ENCODE assay signal across 8 cellular contexts in the genomic region with DNA sequence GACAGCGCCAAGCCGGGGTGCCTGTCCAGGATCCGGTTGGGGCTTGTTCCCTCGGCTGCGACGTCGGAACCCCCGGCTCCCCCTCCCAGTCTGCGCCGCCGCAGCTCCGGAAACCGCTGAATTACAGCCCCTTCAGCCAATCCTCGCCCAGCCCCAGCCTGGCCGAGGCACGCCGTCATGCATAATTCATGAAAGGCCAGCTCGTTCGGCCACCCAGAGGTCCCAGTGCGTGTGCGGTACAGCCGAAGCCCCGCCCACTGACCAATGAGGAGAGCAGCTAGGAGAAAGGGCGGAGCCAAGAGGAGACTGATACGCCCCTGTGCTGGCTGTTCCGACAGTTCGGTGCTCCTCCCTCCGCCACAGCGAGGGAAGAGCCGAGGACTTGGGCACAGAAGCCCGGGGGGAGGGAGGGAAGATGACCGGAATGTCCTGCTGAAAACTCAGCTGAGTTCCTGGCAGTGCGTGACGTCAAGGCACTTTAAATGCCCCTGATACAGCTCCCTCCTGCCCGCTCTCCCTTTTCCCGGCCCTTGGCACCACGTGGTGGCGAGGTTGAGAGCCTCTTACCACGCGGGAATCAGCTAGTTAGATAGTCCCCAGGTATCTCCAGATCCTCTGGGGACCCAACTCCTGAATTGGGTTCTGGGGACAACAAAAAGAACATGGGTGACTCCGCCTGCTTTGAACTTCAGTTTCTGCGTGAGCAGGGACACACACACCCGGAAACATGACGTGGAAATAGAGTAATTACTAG. TPM values are rescaled to one million over a fixed set of nuclear protein-coding genes. Genes with fewer than 3 reads are reported as not detected.
DNase-seq lines count a peak whose midpoint lies in the region; ATAC-seq, FAIRE-seq and TF ChIP-seq lines count a peak whose summit lies in the region.

A gene (minus strand): TSS at position 62 of the 754 bp plus-strand sequence. CDS start 39,926 bp downstream, outside the sequence.

- peak; percentile 54 to 88 for TF ChIP-seq POLR2A in HepG2 (IDR thresholded peaks at IDR 0.05; ENCODE audit: insufficient read depth in 1 of 2, low read depth in 2 of 2, low read length in 2 of 2)

- H3K27ac ChIP-seq in HepG2 (ENCODE audit: extremely low read length, insufficient read depth, low read length): peak within 1 kb of the TSS; percentile 78

- in situ Hi-C loops in HepG2 (cut with HindIII; ENCODE audit: extremely low pct_ligation_motif_present, low pct_unique_long_range_greater_than_20kb): no loop called here

- peak within 1 kb of the TSS; percentile 93 for H3K9ac ChIP-seq in HepG2 (ENCODE audit: insufficient read depth, low read depth, low read length)

- H3K4me2 ChIP-seq in HepG2 (ENCODE audit: low read depth, low read length): peak within 1 kb of the TSS; percentile 74

- peaks cover 2 to 7% of the 10 kb centered on the region in 2 donors for H3K36me3 Mint-ChIP-seq in CD14-positive monocyte
- H3K36me3 Mint-ChIP-seq in activated CD4-positive, alpha-beta memory T cell treated with anti-CD3 and anti-CD28 coated beads for 36 hours: peaks cover 26% of the 10 kb centered on the region

- TF ChIP-seq CTCF in CD14-positive monocyte (IDR thresholded peaks at IDR 0.05) (no peak), HepG2 (CRISPR knock-in tag; IDR thresholded peaks at IDR 0.05) (peak; percentile 57)

- H3K9me3 Mint-ChIP-seq in CD14-positive monocyte: no peaks in the 10 kb centered on the region
- no peaks in the 10 kb centered on the region for H3K9me3 Mint-ChIP-seq in activated CD4-positive, alpha-beta memory T cell treated with anti-CD3 and anti-CD28 coated beads for 36 hours

- POLR2A ChIA-PET in activated CD4-positive, alpha-beta memory T cell treated with anti-CD3 and anti-CD28 coated beads for 36 hours (lab: Charles Lee): interaction anchor here (0.8 to 2.1 kb wide), 25 partner anchors 10 to 195 kb away, joined by 3 to 36 read pairs (median 5); a partner anchor contains a TSS
- POLR2A ChIA-PET in HepG2 (lab: Yijun Ruan, JAX): interaction anchor here (0.6 to 3.1 kb wide), 42 partner anchors 10 to 700 kb away, joined by 3 to 57 read pairs (median 4); a partner anchor contains a TSS

- H3K4me3 Mint-ChIP-seq in CD14-positive monocyte: peak within 1 kb of the TSS; percentile 98
- peak within 1 kb of the TSS; percentile 88 for H3K4me3 Mint-ChIP-seq in activated CD4-positive, alpha-beta memory T cell treated with anti-CD3 and anti-CD28 coated beads for 36 hours

- H3K27ac Mint-ChIP-seq in CD14-positive monocyte: peak within 1 kb of the TSS; percentile 100
- H3K27ac Mint-ChIP-seq in activated CD4-positive, alpha-beta memory T cell treated with anti-CD3 and anti-CD28 coated beads for 36 hours: peak within 1 kb of the TSS; percentile 99

- TF ChIP-seq RAD21 in HepG2 (CRISPR knock-in tag; IDR thresholded peaks at IDR 0.05): peak; percentile 54; the same call in 1 of the 2 replicates

- DNase-seq in CD14-positive monocyte (ENCODE audit: low spot score) (peak; percentile 100), NCI-H82 (lab: John Stamatoyannopoulos, UW) (peak; percentile 100), dermis microvascular lymphatic vessel endothelial cell (ENCODE audit: low read depth in 2 of 2) (peak; percentile 100), HepG2 (ENCODE audit: low spot score) (peak; percentile 100)
- DNase-seq in activated CD4-positive, alpha-beta memory T cell treated with anti-CD3 and anti-CD28 coated beads for 36 hours: peak; percentile 100
- peak; percentile 100 for DNase-seq in stimulated activated CD4-positive, alpha-beta T cell treated with anti-CD3 and anti-CD28 coated beads, Interleukin-4, amount 100 ng/mL, for 1 hour

- peaks cover 0 to 2% (median 2%) of the 10 kb centered on the region in 3 donors for H3K27me3 Mint-ChIP-seq in CD14-positive monocyte (ENCODE audit: low read depth in 3 of 3)
- H3K27me3 Mint-ChIP-seq in activated CD4-positive, alpha-beta memory T cell treated with anti-CD3 and anti-CD28 coated beads for 36 hours: no peaks in the 10 kb centered on the region

- H3K4me1 ChIP-seq in HepG2 (ENCODE audit: insufficient read depth, low read length): peaks cover 68% of the 10 kb centered on the region

- peaks cover 41% of the 10 kb centered on the region for H3K79me2 ChIP-seq in HepG2 (ENCODE audit: insufficient read depth, low read length)

- CTCF ChIA-PET in activated CD4-positive, alpha-beta memory T cell treated with anti-CD3 and anti-CD28 coated beads for 36 hours (lab: Charles Lee): interaction anchor here (0.8 to 4.2 kb wide), 16 partner anchors 10 to 207 kb away, joined by 3 to 37 read pairs (median 7); a partner anchor contains a TSS
- CTCF ChIA-PET in HepG2 (lab: Yijun Ruan, JAX; ENCODE audit: low intra/inter-chr PET ratio, low total read pairs): no interaction called here

- peak within 1 kb of the TSS; percentile 93 to 98 (median 96) for H3K4me3 ChIP-seq in HepG2 (replicated peaks in 1 of 3; ENCODE audit: insufficient read depth in 1 of 3, low read depth in 2 of 3, low read length in 3 of 3)

- ATAC-seq in GM19397 (IDR thresholded peaks at IDR 0.05; ENCODE audit: unreplicated experiment): peak; percentile 93
- peak; percentile 85 for ATAC-seq in HG03571 (IDR thresholded peaks at IDR 0.05; ENCODE audit: unreplicated experiment)
- peak; percentile 99 for ATAC-seq in HepG2

- intact Hi-C loops in CD14-positive monocyte (cut with micrococcal nuclease): loop anchor here in 1 of 2 donors (1.0 to 5.0 kb wide), 3 partner anchors 51 to 174 kb away; a partner anchor contains a TSS
- intact Hi-C loops in activated CD4-positive, alpha-beta memory T cell treated with anti-CD3 and anti-CD28 coated beads for 36 hours (cut with micrococcal nuclease): loop anchor here (1.0 to 5.0 kb wide), 7 partner anchors 24 to 140 kb away; no protein-coding TSS in a partner anchor
- intact Hi-C loops in HepG2 (cut with micrococcal nuclease; ENCODE audit: unreplicated experiment): no loop called here

- no peaks in the 10 kb centered on the region for H3K9me3 ChIP-seq in HepG2 (ENCODE audit: low read length)

- 15% methylated on average over 13 of the region's 44 CpGs for WGBS in HepG2 (ENCODE audit: low lambda C conversion rate)

- TF ChIP-seq EP300 in HepG2 (IDR thresholded peaks at IDR 0.05; ENCODE audit: low read depth in 2 of 2, low read length in 2 of 2) (peak; percentile 97 to 100; a peak in 3 of 4 replicates), HepG2 (CRISPR knock-in tag; IDR thresholded peaks at IDR 0.05; ENCODE audit: borderline replicate concordance) (peak; percentile 98)

- H3K27me3 ChIP-seq in HepG2 (ENCODE audit: control insufficient read depth in 1 of 2, insufficient read depth in 2 of 2, low read length in 2 of 2): no peaks in the 10 kb centered on the region; a peak in 1 of 5 replicates

- no peaks in the 10 kb centered on the region for H3K36me3 ChIP-seq in HepG2 (replicated peaks in 1 of 2; ENCODE audit: control insufficient read depth in 1 of 2, insufficient read depth in 2 of 2, low read length in 2 of 2)

- FAIRE-seq in HepG2 (lab: Jason Lieb, UNC): peak; percentile 96

- no TSS peak for BruUV-seq in HepG2 (replicated peaks; lab: Mats Ljungman, UMichigan)

- H3K4me1 Mint-ChIP-seq in CD14-positive monocyte: peaks cover 35% of the 10 kb centered on the region
- H3K4me1 Mint-ChIP-seq in activated CD4-positive, alpha-beta memory T cell treated with anti-CD3 and anti-CD28 coated beads for 36 hours (ENCODE audit: low read depth): peaks cover 57% of the 10 kb centered on the region

- peak within 1 kb of the TSS; percentile 16 for H2AFZ ChIP-seq in HepG2 (ENCODE audit: low read length)

- peaks cover 19% of the 10 kb centered on the region for H4K20me1 ChIP-seq in HepG2 (ENCODE audit: insufficient read depth, low read length)

TF ChIP-seq in HepG2, 621 proteins besides CTCF, POLR2A, EP300 and RAD21 (continues in another document):
- TF ChIP-seq, protein P1, sequence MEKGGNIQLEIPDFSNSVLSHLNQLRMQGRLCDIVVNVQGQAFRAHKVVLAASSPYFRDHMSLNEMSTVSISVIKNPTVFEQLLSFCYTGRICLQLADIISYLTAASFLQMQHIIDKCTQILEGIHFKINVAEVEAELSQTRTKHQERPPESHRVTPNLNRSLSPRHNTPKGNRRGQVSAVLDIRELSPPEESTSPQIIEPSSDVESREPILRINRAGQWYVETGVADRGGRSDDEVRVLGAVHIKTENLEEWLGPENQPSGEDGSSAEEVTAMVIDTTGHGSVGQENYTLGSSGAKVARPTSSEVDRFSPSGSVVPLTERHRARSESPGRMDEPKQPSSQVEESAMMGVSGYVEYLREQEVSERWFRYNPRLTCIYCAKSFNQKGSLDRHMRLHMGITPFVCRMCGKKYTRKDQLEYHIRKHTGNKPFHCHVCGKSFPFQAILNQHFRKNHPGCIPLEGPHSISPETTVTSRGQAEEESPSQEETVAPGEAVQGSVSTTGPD (CRISPR knock-in tag; IDR thresholded peaks at IDR 0.05): peak; percentile 82; the same call in 1 of the 2 replicates
- peak; percentile 99 for TF ChIP-seq ZNF816 (CRISPR knock-in tag; IDR thresholded peaks at IDR 0.05; ENCODE audit: borderline replicate concordance)

RNA-seq across cellular contexts. Expression of the gene that starts here (rescaled TPM):
- polyA plus RNA-seq in CD14-positive monocyte: 100 to 1,000 TPM; 110 to 155 TPM
- 100 to 1,000 TPM; 194 to 198 TPM for total RNA-seq in activated CD4-positive, alpha-beta memory T cell treated with anti-CD3 and anti-CD28 coated beads for 36 hours
- 68.8 and 99.2 TPM in 2 replicates for total RNA-seq in dermis microvascular lymphatic vessel endothelial cell
- total RNA-seq in HepG2 (2016; rRNA removed; fragmentation: Illumina TruSeq; extraction: Trizol): 61.8 and 82.7 TPM in 2 replicates
- total RNA-seq in HepG2 (2016; cell fraction: cytosol; rRNA removed; fragmentation: Illumina TruSeq; extraction: Trizol; ENCODE audit: low read depth): 23.1 and 26.5 TPM in 2 replicates
- total RNA-seq in HepG2 (2016; cell fraction: insoluble cytoplasmic fraction; rRNA removed; fragmentation: Illumina TruSeq; extraction: Trizol): 58.0 and 68.3 TPM in 2 replicates
- 26.8 TPM in 2 replicates for total RNA-seq in HepG2 (2016; cell fraction: membrane; rRNA removed; fragmentation: Illumina TruSeq; extraction: Trizol)
- 59.3 and 64.3 TPM in 2 replicates for total RNA-seq in HepG2 (2016; cell fraction: nucleus; rRNA removed; fragmentation: Illumina TruSeq; extraction: Trizol)
- 62.4 and 65.3 TPM in 2 replicates for polyA plus RNA-seq in HepG2 (2011; rRNA removed)
- 50.3 and 62.8 TPM in 2 replicates for polyA plus RNA-seq in HepG2 (2011; cell fraction: cytosol; rRNA removed)
- 68.4 and 82.3 TPM in 2 replicates for polyA plus RNA-seq in HepG2 (2011; cell fraction: nucleus; rRNA removed)
- polyA plus RNA-seq in HepG2 (2012): 46.3 and 77.9 TPM in 2 replicates
- polyA plus RNA-seq in HepG2 (2016; cell fraction: cytosol; fragmentation: Illumina TruSeq; extraction: Trizol; ENCODE audit: low read depth): 3.6 TPM in 2 replicates
- polyA plus RNA-seq in HepG2 (2016; cell fraction: insoluble cytoplasmic fraction; fragmentation: Illumina TruSeq; extraction: Trizol; ENCODE audit: low read depth): 45.6 and 57.1 TPM in 2 replicates
- 8.1 and 9.5 TPM in 2 replicates for polyA plus RNA-seq in HepG2 (2016; cell fraction: membrane; fragmentation: Illumina TruSeq; extraction: Trizol; ENCODE audit: low read depth)
- 95.8 and 98.6 TPM in 2 replicates for polyA plus RNA-seq in HepG2 (2016; cell fraction: nucleus; fragmentation: Illumina TruSeq; extraction: Trizol; ENCODE audit: insufficient read depth, low read depth)
- 96.9 and 98.7 TPM in 2 replicates for polyA minus RNA-seq in HepG2 (2011; rRNA and poly(A)+ RNA removed; ENCODE audit: low replicate concordance)
- polyA minus RNA-seq in HepG2 (2011; cell fraction: cytosol; rRNA and poly(A)+ RNA removed): 57.9 and 75.4 TPM in 2 replicates
- 74.4 and 95.5 TPM in 2 replicates for polyA minus RNA-seq in HepG2 (2011; cell fraction: nucleus; rRNA and poly(A)+ RNA removed)

Comparison
In these comparisons a context has a peak if more than half of its experiments do, and no peak if none do; other contexts are left out.
1. Peak in every context shown above with its lines: DNase-seq, ATAC-seq, H3K4me3 ChIP-seq and H3K27ac ChIP-seq.